ENCODE assay signal across 7 cellular contexts in the genomic region with DNA sequence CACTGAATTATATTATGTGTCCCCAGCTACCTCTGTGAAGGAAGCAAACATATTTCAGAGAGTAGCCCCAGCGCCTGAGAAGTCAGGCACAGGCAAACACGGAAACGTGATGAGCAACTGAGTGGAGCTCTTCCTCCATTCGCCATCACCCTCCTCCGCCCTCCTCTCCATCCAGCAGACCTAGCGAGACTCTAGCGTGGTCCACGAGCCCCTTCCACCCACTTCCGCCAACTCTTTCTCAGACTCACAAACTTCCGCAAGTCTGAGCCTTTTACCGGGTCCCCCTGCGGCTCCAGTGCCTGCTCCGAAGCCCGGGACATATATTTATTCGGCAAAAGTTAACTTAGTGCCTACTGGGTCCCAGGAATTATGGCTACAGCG. TPM values are rescaled to one million over a fixed set of nuclear protein-coding genes. Genes with fewer than 3 reads are reported as not detected.
DNase-seq lines count a peak whose midpoint lies in the region; ATAC-seq and TF ChIP-seq lines count a peak whose summit lies in the region.

No MANE protein-coding gene starts in this region.

- H3K79me1 ChIP-seq in mesendoderm (ENCODE audit: low read length), result peaks cover 10% of the 10 kb centered on the region

- H3K27ac ChIP-seq in mesendoderm (ENCODE audit: low read depth, low read length), result peak overlapping the region; percentile 82

- peak overlapping the region; percentile 51 for H3K18ac ChIP-seq in mesendoderm (ENCODE audit: low read length)

- no peak overlapping the region for H4K5ac ChIP-seq in mesendoderm (ENCODE audit: low read length)

- peak overlapping the region; percentile 57 for H3K4me2 ChIP-seq in mesendoderm (ENCODE audit: low read length)

- H3K4ac ChIP-seq in mesendoderm (ENCODE audit: low read depth, low read length), result peak overlapping the region; percentile 97

- no peaks in the 10 kb centered on the region for H3K27me3 ChIP-seq in mesendoderm (ENCODE audit: insufficient read depth, low read length, poor library complexity)

- peak overlapping the region; percentile 12 for H2BK5ac ChIP-seq in mesendoderm (ENCODE audit: low read length)

- peaks cover 47% of the 10 kb centered on the region for H3K79me2 ChIP-seq in mesendoderm (ENCODE audit: control insufficient read depth, insufficient read depth, low read length)

- H3K56ac ChIP-seq in mesendoderm (ENCODE audit: low read length), result peak overlapping the region; percentile 97

- H3K9ac ChIP-seq in mesendoderm (ENCODE audit: low read length), result peak overlapping the region; percentile 99

- DNase-seq in GM13976 (ENCODE audit: low spot score), result peak; percentile 77
- DNase-seq in NCI-H345 treated with DMSO at 0.1 percent for 48 hours (lab: John Stamatoyannopoulos, UW; ENCODE audit: unreplicated experiment), result peak; percentile 16
- peak; percentile 50 for DNase-seq in activated CD4-positive, alpha-beta T cell treated with anti-CD3 and anti-CD28 coated beads, Interleukin-2, amount 50 U/mL, for 1 hour
- peak; percentile 48 for DNase-seq in effector CD4-positive, alpha-beta T cell
- DNase-seq in mesendoderm, result peak; percentile 52
- peak; percentile 35 to 36 for DNase-seq in stimulated activated CD8-positive, alpha-beta memory T cell treated with anti-CD3 and anti-CD28 coated beads, Interleukin-15, amount 100 ng/mL, for 48 hours (ENCODE audit: low read depth in 2 of 2)

- no peak overlapping the region for H2BK15ac ChIP-seq in mesendoderm (replicated peaks; ENCODE audit: low read depth)

- peaks cover 2% of the 10 kb centered on the region for H3K4me1 ChIP-seq in mesendoderm (ENCODE audit: control insufficient read depth, low read depth, low read length)

- H3K4me3 ChIP-seq in mesendoderm (ENCODE audit: low read length), result peak overlapping the region; percentile 97

- no peak overlapping the region for H3K23ac ChIP-seq in mesendoderm (ENCODE audit: low read length)

- H2AK5ac ChIP-seq in mesendoderm (ENCODE audit: low read length), result peak overlapping the region; percentile 67

- in situ Hi-C loops in GM13976 (cut with MboI; ENCODE audit: low sequenced_read_pairs, unreplicated experiment), result loop anchor here (25.0 kb wide), 1 partner anchor 258 kb away; no protein-coding TSS in a partner anchor

- no CpG with 5 or more reads among the region's 16 CpGs for WGBS in mesendoderm (ENCODE audit: extremely low coverage, insufficient coverage, low lambda C conversion rate)

- TF ChIP-seq CTCF in GM13976 (IDR thresholded peaks at IDR 0.05; ENCODE audit: borderline replicate concordance, control extremely low read depth, extremely low read depth, insufficient read depth, missing control alignments), result no peak

- peak overlapping the region; percentile 40 for H4K8ac ChIP-seq in mesendoderm (ENCODE audit: low read depth, low read length)

- H3K36me3 ChIP-seq in mesendoderm (ENCODE audit: control insufficient read depth, insufficient read depth, low read length), result peaks cover 10% of the 10 kb centered on the region

- H2BK120ac ChIP-seq in mesendoderm (ENCODE audit: low read depth, low read length), result no peak overlapping the region

- ATAC-seq in HG02885 (IDR thresholded peaks at IDR 0.05; ENCODE audit: poor library complexity, unreplicated experiment), result peak; percentile 35

RNA-seq across cellular contexts. Expression of a gene that starts 0.5 kb away (rescaled TPM):
- polyA plus RNA-seq in mesendoderm (2013, experiment 1 of 2), result 487 TPM
- polyA plus RNA-seq in mesendoderm (2013, experiment 2 of 2), result 482 TPM

RNA-seq across cellular contexts. Expression of a gene that starts 38.7 kb away (rescaled TPM):
- 1.4 TPM for polyA plus RNA-seq in mesendoderm (2013, experiment 1 of 2)
- 1.2 TPM for polyA plus RNA-seq in mesendoderm (2013, experiment 2 of 2)

Comparison
In these comparisons a context has a peak if more than half of its experiments do, and no peak if none do; other contexts are left out.
1. Peak in every context shown above with its lines: DNase-seq, ATAC-seq, H3K4me3 ChIP-seq and H3K27ac ChIP-seq.
2. DNase-seq: peak in every context shown above with its lines; median percentile 77 in GM13976; 52 in mesendoderm; 50 in activated CD4-positive, alpha-beta T cell treated with anti-CD3 and anti-CD28 coated beads, Interleukin-2, amount 50 U/mL, for 1 hour; 48 in effector CD4-positive, alpha-beta T cell; 36 in stimulated activated CD8-positive, alpha-beta memory T cell treated with anti-CD3 and anti-CD28 coated beads, Interleukin-15, amount 100 ng/mL, for 48 hours; 16 in NCI-H345 treated with DMSO at 0.1 percent for 48 hours.